In the genomic region with DNA sequence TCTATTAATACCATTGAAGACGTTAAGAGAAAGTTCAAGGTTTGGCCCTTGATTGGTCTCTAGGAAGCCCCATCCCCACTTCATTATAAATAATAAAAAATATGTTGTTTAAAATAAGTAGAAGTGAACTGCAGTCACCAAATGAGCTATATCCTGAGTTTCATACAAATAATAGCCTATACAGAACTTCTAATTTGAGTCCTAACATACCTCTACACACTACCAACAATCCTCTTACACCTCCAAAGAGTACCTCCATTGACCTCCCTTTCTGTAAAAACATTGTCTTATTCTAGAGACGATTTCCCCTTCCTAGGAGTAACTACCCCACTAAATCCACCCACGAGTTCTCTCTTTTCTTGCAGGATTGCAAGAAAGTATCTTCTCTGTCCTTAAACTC, we compare ENCODE assay signal across 9 cellular contexts. TPM values are rescaled to one million over a fixed set of nuclear protein-coding genes. Genes with fewer than 3 reads are reported as not detected.
"Had no signal": no experiment of that assay in that cellular context is flagged by ENCODE, and none has a peak within 500 bp of the region (broad histone marks: within the 10 kb centered on the region; RNA-seq: fewer than 3 reads in every experiment).

No MANE protein-coding gene starts in this region.

- H3K27ac ChIP-seq: HL-60 had no signal

- DNase-seq: IMR-90, KBM-7, KG1 had no signal

- FAIRE-seq: HepG2, HTR-8/SVneo had no signal

- ATAC-seq: HepG2 had no signal

RNA-seq across cellular contexts. Expression of a gene that starts 7.2 kb away (rescaled TPM):
- total RNA-seq: HepG2, HT-29, HT1080 had no signal
- polyA plus RNA-seq: HepG2, IgD-negative memory B cell had no signal

RNA-seq across cellular contexts. Expression of a gene that starts 8.2 kb away (rescaled TPM):
- total RNA-seq: HepG2, HT-29, IMR-90 had no signal
- polyA plus RNA-seq: HepG2, IgD-negative memory B cell, IMR-90 had no signal

RNA-seq across cellular contexts. Expression of a gene that starts 13.1 kb away (rescaled TPM):
- total RNA-seq: HepG2, HT-29 had no signal
- polyA plus RNA-seq: HepG2, IMR-90 had no signal

RNA-seq across cellular contexts. Expression of a gene that starts 14.6 kb away (rescaled TPM):
- total RNA-seq: HepG2, HT-29, HT1080, IMR-90 had no signal
- polyA plus RNA-seq: HepG2 had no signal

RNA-seq across cellular contexts. Expression of a gene that starts 28.3 kb away (rescaled TPM):
- total RNA-seq: HT-29 had no signal
- polyA plus RNA-seq: IgD-negative memory B cell had no signal
